Comparison of ENCODE assay signal across 7 cellular contexts in the genomic region with DNA sequence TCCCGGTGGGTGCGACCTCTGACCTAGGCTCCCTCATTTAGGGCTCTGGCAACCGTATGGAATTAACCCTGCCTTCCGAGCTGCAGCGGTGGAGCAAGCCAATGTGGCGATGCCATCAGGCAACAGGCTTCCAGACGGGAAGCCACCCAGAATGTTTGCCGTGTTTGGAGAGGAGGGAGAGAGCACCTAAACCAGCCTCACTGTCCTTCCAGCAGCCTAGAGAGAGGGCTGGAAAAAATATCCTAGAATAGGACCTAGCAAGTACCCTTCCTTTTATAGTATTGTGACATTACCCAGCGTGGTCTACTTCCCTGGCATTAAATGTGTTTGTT. TPM values are rescaled to one million over a fixed set of nuclear protein-coding genes. Genes with fewer than 3 reads are reported as not detected.
DNase-seq lines count a peak whose midpoint lies in the region; ATAC-seq and TF ChIP-seq lines count a peak whose summit lies in the region.

No MANE protein-coding gene starts in this region.

- no peaks in the 10 kb centered on the region for H3K36me3 Mint-ChIP-seq in HFFc6 (ENCODE audit: low read depth)

- H3K9me3 ChIP-seq in heart left ventricle (no peaks in the 10 kb centered on the region), spleen (no peaks in the 10 kb centered on the region)

- intact Hi-C loops in heart left ventricle (cut with DNase I) (loop anchor here (1.0 to 10.0 kb wide), 13 partner anchors 49 to 491 kb away; a partner anchor contains a TSS), spleen (cut with DNase I; ENCODE audit: low total_unique reads) (loop anchor here (5.0 kb wide), 1 partner anchor 94 kb away; no protein-coding TSS in a partner anchor)

- 12 to 20% (median 15%) methylated on average over 2 to 9 of the region's 9 CpGs for WGBS in heart left ventricle, 4 donors
- 21 to 30% (median 25%) methylated on average over 8 to 9 of the region's 9 CpGs for WGBS in spleen, 5 donors

- H3K4me3 ChIP-seq in heart left ventricle = peak overlapping the region; percentile 65 to 99 (median 88)
- peak overlapping the region; percentile 82 to 97 (median 92) for H3K4me3 ChIP-seq in spleen

- H3K27me3 ChIP-seq in heart left ventricle = peaks cover 0 to 2% (median 0%) of the 10 kb centered on the region in 9 donors
- H3K27me3 ChIP-seq in spleen (replicated peaks in 1 of 7) = peaks cover 0 to 5% (median 0%) of the 10 kb centered on the region in 7 donors

- H3K27ac ChIP-seq in heart left ventricle = peak overlapping the region in 11 of 12 donors; percentile 47 to 93 (median 81)
- peak overlapping the region; percentile 69 to 91 (median 86) for H3K27ac ChIP-seq in spleen

- H3K4me1 Mint-ChIP-seq in HFFc6 (ENCODE audit: low read depth) = peaks cover 27% of the 10 kb centered on the region

- peak overlapping the region; percentile 3; the same call in 1 of the 2 replicates for H3K27ac Mint-ChIP-seq in HFFc6

- no peak for TF ChIP-seq POLR2A in heart left ventricle (IDR thresholded peaks at IDR 0.05)
- no peak for TF ChIP-seq POLR2A in spleen (IDR thresholded peaks at IDR 0.05)

- H3K4me3 Mint-ChIP-seq in HFFc6 = peak overlapping the region; percentile 86

- H3K9me3 Mint-ChIP-seq in HFFc6 = no peaks in the 10 kb centered on the region

- TF ChIP-seq CTCF in HFFc6 (IDR thresholded peaks at IDR 0.05) (no peak), heart left ventricle (IDR thresholded peaks at IDR 0.05) (no peak), spleen (IDR thresholded peaks at IDR 0.05 in 8 of 11, conservative IDR thresholded peaks at IDR 0.05 in 3 of 11) (no peak)

- peaks cover 7% of the 10 kb centered on the region for H3K27me3 Mint-ChIP-seq in HFFc6 (ENCODE audit: insufficient read depth)

- ATAC-seq in SK-N-SH treated with all-trans-retinoic acid at 6 μM for 48 hours (peak; percentile 2; the same call in 2 of the 3 replicates), heart left ventricle (peak in 3 of 4 donors; percentile 20 to 47 (median 40))

- DNase-seq in HFFc6 (no peak), heart left ventricle (no peak), spleen (no peak), NK-92 (lab: John Stamatoyannopoulos, UW; ENCODE audit: unreplicated experiment) (no peak), iPS-NIHi7 (ENCODE audit: extremely low spot score) (no peak), germinal center (ENCODE audit: low spot score) (no peak)

- peaks cover 0 to 39% (median 25%) of the 10 kb centered on the region in 12 donors for H3K4me1 ChIP-seq in heart left ventricle
- H3K4me1 ChIP-seq in spleen = peaks cover 14 to 51% (median 37%) of the 10 kb centered on the region in 6 donors

- H3K36me3 ChIP-seq in heart left ventricle (no peaks in the 10 kb centered on the region), spleen (no peaks in the 10 kb centered on the region)

TF ChIP-seq in SK-N-SH treated with all-trans-retinoic acid at 6 μM for 48 hours, 23 proteins besides CTCF, POLR2A, EP300 and RAD21:
- TF ChIP-seq GLIS3 (CRISPR knock-in tag; IDR thresholded peaks at IDR 0.05) = no peak
- no peak for TF ChIP-seq SNAI2 (CRISPR knock-in tag; IDR thresholded peaks at IDR 0.05)
- TF ChIP-seq, protein P1, sequence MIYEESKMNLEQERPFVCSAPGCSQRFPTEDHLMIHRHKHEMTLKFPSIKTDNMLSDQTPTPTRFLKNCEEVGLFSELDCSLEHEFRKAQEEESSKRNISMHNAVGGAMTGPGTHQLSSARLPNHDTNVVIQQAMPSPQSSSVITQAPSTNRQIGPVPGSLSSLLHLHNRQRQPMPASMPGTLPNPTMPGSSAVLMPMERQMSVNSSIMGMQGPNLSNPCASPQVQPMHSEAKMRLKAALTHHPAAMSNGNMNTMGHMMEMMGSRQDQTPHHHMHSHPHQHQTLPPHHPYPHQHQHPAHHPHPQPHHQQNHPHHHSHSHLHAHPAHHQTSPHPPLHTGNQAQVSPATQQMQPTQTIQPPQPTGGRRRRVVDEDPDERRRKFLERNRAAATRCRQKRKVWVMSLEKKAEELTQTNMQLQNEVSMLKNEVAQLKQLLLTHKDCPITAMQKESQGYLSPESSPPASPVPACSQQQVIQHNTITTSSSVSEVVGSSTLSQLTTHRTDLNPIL (CRISPR knock-in tag; IDR thresholded peaks at IDR 0.05; ENCODE audit: low read depth) = no peak
- TF ChIP-seq TCF4 (CRISPR knock-in tag; IDR thresholded peaks at IDR 0.05; ENCODE audit: borderline replicate concordance) = no peak
- TF ChIP-seq, protein P2, sequence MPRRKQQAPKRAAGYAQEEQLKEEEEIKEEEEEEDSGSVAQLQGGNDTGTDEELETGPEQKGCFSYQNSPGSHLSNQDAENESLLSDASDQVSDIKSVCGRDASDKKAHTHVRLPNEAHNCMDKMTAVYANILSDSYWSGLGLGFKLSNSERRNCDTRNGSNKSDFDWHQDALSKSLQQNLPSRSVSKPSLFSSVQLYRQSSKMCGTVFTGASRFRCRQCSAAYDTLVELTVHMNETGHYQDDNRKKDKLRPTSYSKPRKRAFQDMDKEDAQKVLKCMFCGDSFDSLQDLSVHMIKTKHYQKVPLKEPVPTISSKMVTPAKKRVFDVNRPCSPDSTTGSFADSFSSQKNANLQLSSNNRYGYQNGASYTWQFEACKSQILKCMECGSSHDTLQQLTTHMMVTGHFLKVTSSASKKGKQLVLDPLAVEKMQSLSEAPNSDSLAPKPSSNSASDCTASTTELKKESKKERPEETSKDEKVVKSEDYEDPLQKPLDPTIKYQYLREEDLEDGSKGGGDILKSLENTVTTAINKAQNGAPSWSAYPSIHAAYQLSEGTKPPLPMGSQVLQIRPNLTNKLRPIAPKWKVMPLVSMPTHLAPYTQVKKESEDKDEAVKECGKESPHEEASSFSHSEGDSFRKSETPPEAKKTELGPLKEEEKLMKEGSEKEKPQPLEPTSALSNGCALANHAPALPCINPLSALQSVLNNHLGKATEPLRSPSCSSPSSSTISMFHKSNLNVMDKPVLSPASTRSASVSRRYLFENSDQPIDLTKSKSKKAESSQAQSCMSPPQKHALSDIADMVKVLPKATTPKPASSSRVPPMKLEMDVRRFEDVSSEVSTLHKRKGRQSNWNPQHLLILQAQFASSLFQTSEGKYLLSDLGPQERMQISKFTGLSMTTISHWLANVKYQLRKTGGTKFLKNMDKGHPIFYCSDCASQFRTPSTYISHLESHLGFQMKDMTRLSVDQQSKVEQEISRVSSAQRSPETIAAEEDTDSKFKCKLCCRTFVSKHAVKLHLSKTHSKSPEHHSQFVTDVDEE (CRISPR knock-in tag; IDR thresholded peaks at IDR 0.05) = no peak
- TF ChIP-seq, protein P3, sequence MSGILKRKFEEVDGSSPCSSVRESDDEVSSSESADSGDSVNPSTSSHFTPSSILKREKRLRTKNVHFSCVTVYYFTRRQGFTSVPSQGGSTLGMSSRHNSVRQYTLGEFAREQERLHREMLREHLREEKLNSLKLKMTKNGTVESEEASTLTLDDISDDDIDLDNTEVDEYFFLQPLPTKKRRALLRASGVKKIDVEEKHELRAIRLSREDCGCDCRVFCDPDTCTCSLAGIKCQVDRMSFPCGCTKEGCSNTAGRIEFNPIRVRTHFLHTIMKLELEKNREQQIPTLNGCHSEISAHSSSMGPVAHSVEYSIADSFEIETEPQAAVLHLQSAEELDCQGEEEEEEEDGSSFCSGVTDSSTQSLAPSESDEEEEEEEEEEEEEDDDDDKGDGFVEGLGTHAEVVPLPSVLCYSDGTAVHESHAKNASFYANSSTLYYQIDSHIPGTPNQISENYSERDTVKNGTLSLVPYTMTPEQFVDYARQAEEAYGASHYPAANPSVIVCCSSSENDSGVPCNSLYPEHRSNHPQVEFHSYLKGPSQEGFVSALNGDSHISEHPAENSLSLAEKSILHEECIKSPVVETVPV (CRISPR knock-in tag; IDR thresholded peaks at IDR 0.05) = no peak
- no peak for TF ChIP-seq RARB (CRISPR knock-in tag; IDR thresholded peaks at IDR 0.05)
- TF ChIP-seq ZNF8 (CRISPR knock-in tag; IDR thresholded peaks at IDR 0.05) = no peak
TF ChIP-seq in SK-N-SH treated with all-trans-retinoic acid at 6 μM for 48 hours: peak in this region for 0.

RNA-seq across cellular contexts. Expression of a gene that starts 0.3 kb away (rescaled TPM):
- 1 to 10 TPM; 2.3 to 3.3 (median 2.9) TPM for total RNA-seq in HFFc6 (2021; fragmentation: NEBNext Ultra II Directional; extraction: Animal tissue kit (Norgen Biotek cat#: 25700))
- total RNA-seq in heart left ventricle = 10 to 100 TPM in 3 of 9 donors, 1 to 10 TPM in 6; 5.8 to 17.6 (median 10.0) TPM
- polyA plus RNA-seq in heart left ventricle = 1 to 10 TPM; 1.9 to 3.9 TPM
- 10 to 100 TPM in 2 of 7 donors, 1 to 10 TPM in 5; 7.2 to 17.1 (median 8.0) TPM for total RNA-seq in spleen
- 1 to 10 TPM; 1.1 to 1.4 (median 1.2) TPM for polyA plus RNA-seq in spleen
